ENCODE assay signal across 1 cellular context in the genomic region with DNA sequence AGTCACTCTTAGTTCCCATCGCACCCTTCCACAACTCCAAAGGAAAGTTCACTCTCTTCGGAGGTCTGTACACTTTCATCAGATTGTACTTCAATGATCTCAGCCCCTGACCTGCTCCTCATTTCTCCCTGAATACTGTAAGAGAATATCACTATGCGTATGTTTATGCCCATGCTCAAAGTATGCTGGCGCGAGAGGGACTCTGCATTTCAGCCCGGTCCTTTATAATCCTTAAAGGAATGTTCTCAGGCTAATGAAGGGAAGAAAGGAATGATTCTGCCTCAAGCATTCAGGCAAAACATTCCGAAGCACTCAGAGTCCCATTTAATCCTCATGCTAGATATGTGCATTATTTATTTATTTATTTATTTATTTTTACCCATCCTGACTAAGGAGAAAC.
TF ChIP-seq lines count a peak whose summit lies in the region.

No MANE protein-coding gene starts in this region.

TF ChIP-seq in GM23338, 12 proteins besides CTCF, POLR2A, EP300 and RAD21 (continued from another document):
- TF ChIP-seq, protein P1, sequence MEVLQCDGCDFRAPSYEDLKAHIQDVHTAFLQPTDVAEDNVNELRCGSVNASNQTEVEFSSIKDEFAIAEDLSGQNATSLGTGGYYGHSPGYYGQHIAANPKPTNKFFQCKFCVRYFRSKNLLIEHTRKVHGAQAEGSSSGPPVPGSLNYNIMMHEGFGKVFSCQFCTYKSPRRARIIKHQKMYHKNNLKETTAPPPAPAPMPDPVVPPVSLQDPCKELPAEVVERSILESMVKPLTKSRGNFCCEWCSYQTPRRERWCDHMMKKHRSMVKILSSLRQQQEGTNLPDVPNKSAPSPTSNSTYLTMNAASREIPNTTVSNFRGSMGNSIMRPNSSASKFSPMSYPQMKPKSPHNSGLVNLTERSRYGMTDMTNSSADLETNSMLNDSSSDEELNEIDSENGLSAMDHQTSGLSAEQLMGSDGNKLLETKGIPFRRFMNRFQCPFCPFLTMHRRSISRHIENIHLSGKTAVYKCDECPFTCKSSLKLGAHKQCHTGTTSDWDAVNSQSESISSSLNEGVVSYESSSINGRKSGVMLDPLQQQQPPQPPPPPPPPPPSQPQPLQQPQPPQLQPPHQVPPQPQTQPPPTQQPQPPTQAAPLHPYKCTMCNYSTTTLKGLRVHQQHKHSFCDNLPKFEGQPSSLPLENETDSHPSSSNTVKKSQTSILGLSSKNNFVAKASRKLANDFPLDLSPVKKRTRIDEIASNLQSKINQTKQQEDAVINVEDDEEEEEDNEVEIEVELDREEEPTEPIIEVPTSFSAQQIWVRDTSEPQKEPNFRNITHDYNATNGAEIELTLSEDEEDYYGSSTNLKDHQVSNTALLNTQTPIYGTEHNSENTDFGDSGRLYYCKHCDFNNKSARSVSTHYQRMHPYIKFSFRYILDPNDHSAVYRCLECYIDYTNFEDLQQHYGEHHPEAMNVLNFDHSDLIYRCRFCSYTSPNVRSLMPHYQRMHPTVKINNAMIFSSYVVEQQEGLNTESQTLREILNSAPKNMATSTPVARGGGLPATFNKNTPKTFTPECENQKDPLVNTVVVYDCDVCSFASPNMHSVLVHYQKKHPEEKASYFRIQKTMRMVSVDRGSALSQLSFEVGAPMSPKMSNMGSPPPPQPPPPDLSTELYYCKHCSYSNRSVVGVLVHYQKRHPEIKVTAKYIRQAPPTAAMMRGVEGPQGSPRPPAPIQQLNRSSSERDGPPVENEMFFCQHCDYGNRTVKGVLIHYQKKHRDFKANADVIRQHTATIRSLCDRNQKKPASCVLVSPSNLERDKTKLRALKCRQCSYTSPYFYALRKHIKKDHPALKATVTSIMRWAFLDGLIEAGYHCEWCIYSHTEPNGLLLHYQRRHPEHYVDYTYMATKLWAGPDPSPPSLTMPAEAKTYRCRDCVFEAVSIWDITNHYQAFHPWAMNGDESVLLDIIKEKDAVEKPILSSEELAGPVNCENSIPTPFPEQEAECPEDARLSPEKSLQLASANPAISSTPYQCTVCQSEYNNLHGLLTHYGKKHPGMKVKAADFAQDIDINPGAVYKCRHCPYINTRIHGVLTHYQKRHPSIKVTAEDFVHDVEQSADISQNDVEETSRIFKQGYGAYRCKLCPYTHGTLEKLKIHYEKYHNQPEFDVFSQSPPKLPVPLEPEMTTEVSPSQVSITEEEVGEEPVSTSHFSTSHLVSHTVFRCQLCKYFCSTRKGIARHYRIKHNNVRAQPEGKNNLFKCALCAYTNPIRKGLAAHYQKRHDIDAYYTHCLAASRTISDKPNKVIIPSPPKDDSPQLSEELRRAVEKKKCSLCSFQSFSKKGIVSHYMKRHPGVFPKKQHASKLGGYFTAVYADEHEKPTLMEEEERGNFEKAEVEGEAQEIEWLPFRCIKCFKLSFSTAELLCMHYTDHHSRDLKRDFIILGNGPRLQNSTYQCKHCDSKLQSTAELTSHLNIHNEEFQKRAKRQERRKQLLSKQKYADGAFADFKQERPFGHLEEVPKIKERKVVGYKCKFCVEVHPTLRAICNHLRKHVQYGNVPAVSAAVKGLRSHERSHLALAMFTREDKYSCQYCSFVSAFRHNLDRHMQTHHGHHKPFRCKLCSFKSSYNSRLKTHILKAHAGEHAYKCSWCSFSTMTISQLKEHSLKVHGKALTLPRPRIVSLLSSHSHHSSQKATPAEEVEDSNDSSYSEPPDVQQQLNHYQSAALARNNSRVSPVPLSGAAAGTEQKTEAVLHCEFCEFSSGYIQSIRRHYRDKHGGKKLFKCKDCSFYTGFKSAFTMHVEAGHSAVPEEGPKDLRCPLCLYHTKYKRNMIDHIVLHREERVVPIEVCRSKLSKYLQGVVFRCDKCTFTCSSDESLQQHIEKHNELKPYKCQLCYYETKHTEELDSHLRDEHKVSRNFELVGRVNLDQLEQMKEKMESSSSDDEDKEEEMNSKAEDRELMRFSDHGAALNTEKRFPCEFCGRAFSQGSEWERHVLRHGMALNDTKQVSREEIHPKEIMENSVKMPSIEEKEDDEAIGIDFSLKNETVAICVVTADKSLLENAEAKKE (CRISPR knock-in tag; IDR thresholded peaks at IDR 0.05), result no peak
- TF ChIP-seq EZH2phosphoT487 (IDR thresholded peaks at IDR 0.05; ENCODE audit: unreplicated experiment), result no peak
- no peak for TF ChIP-seq JUNB (IDR thresholded peaks at IDR 0.05; ENCODE audit: unreplicated experiment)
- no peak for TF ChIP-seq POLR2AphosphoS5 (IDR thresholded peaks at IDR 0.05; ENCODE audit: low read depth)
- no peak for TF ChIP-seq ZNF331 (CRISPR knock-in tag; IDR thresholded peaks at IDR 0.05; ENCODE audit: low read depth)
- TF ChIP-seq ZNF114 (CRISPR knock-in tag; IDR thresholded peaks at IDR 0.05), result no peak
- TF ChIP-seq STAT1 (IDR thresholded peaks at IDR 0.05; ENCODE audit: unreplicated experiment), result no peak
- TF ChIP-seq CREB1 (CRISPR knock-in tag; IDR thresholded peaks at IDR 0.05; ENCODE audit: low read depth), result no peak
- TF ChIP-seq, protein P2, sequence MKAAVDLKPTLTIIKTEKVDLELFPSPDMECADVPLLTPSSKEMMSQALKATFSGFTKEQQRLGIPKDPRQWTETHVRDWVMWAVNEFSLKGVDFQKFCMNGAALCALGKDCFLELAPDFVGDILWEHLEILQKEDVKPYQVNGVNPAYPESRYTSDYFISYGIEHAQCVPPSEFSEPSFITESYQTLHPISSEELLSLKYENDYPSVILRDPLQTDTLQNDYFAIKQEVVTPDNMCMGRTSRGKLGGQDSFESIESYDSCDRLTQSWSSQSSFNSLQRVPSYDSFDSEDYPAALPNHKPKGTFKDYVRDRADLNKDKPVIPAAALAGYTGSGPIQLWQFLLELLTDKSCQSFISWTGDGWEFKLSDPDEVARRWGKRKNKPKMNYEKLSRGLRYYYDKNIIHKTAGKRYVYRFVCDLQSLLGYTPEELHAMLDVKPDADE (IDR thresholded peaks at IDR 0.05), result no peak
- no peak for TF ChIP-seq NANOG (IDR thresholded peaks at IDR 0.05; ENCODE audit: borderline replicate concordance)
- TF ChIP-seq, protein P3, sequence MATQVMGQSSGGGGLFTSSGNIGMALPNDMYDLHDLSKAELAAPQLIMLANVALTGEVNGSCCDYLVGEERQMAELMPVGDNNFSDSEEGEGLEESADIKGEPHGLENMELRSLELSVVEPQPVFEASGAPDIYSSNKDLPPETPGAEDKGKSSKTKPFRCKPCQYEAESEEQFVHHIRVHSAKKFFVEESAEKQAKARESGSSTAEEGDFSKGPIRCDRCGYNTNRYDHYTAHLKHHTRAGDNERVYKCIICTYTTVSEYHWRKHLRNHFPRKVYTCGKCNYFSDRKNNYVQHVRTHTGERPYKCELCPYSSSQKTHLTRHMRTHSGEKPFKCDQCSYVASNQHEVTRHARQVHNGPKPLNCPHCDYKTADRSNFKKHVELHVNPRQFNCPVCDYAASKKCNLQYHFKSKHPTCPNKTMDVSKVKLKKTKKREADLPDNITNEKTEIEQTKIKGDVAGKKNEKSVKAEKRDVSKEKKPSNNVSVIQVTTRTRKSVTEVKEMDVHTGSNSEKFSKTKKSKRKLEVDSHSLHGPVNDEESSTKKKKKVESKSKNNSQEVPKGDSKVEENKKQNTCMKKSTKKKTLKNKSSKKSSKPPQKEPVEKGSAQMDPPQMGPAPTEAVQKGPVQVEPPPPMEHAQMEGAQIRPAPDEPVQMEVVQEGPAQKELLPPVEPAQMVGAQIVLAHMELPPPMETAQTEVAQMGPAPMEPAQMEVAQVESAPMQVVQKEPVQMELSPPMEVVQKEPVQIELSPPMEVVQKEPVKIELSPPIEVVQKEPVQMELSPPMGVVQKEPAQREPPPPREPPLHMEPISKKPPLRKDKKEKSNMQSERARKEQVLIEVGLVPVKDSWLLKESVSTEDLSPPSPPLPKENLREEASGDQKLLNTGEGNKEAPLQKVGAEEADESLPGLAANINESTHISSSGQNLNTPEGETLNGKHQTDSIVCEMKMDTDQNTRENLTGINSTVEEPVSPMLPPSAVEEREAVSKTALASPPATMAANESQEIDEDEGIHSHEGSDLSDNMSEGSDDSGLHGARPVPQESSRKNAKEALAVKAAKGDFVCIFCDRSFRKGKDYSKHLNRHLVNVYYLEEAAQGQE (IDR thresholded peaks at IDR 0.05; ENCODE audit: unreplicated experiment), result no peak
TF ChIP-seq in GM23338: peak in this region for 0.
